ENCODE assay signal across 8 cellular contexts in the genomic region with DNA sequence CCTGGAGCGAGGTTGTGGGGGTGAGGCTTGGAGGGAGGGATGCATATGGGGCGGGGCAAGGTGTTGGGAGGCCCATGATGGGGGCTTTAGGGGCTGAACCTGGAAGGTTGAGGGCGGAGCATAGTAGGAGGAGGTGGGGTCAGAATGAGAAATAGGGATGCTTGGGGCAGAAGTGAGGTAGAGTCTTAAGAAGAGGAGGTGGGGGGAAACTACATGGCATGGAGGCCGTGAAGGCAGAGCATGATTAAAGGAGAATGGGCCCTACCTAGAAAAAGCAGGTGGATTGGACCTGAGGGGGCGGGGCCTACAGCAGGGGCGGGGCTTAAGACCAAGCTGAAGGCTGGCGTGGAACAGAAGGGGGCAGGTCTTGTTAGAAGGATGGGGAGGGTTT. TPM values are rescaled to one million over a fixed set of nuclear protein-coding genes. Genes with fewer than 3 reads are reported as not detected.
DNase-seq lines count a peak whose midpoint lies in the region; ATAC-seq and TF ChIP-seq lines count a peak whose summit lies in the region.

No MANE protein-coding gene starts in this region.

- peak overlapping the region; percentile 85 to 100 (median 97) for H3K4me3 Mint-ChIP-seq in CD8-positive, alpha-beta memory T cell
- peak overlapping the region; percentile 79 for H3K4me3 Mint-ChIP-seq in neural crest cell

- H3K9me3 ChIP-seq in CD8-positive, alpha-beta memory T cell (ENCODE audit: low read length) = no peaks in the 10 kb centered on the region

- CTCF ChIA-PET in CD8-positive, alpha-beta memory T cell (lab: Charles Lee) = no interaction called here

- TF ChIP-seq CTCF in coronary artery (IDR thresholded peaks at IDR 0.05) (no peak), neural crest cell (conservative IDR thresholded peaks at IDR 0.05) (no peak)

- H3K36me3 Mint-ChIP-seq in CD8-positive, alpha-beta memory T cell = peaks cover 5 to 57% (median 9%) of the 10 kb centered on the region in 3 donors
- peaks cover 3% of the 10 kb centered on the region for H3K36me3 Mint-ChIP-seq in neural crest cell (ENCODE audit: low read depth)

- peaks cover 30% of the 10 kb centered on the region for H3K36me3 ChIP-seq in CD8-positive, alpha-beta memory T cell (ENCODE audit: insufficient read depth, low read length)

- peak overlapping the region; percentile 51 for H3K27ac ChIP-seq in CD8-positive, alpha-beta memory T cell (ENCODE audit: low read depth, low read length)
- peak overlapping the region; percentile 100 for H3K27ac ChIP-seq in coronary artery

- H3K4me3 ChIP-seq in CD8-positive, alpha-beta memory T cell (ENCODE audit: low read length) = peak overlapping the region; percentile 34
- peak overlapping the region; percentile 99 for H3K4me3 ChIP-seq in coronary artery

- no peaks in the 10 kb centered on the region for H3K27me3 ChIP-seq in CD8-positive, alpha-beta memory T cell (ENCODE audit: insufficient read depth, low read length, poor library complexity, severe bottlenecking)

- H3K4me1 Mint-ChIP-seq in CD8-positive, alpha-beta memory T cell = peaks cover 12 to 31% (median 23%) of the 10 kb centered on the region in 3 donors
- peaks cover 5% of the 10 kb centered on the region for H3K4me1 Mint-ChIP-seq in neural crest cell

- H3K27me3 Mint-ChIP-seq in CD8-positive, alpha-beta memory T cell = peaks cover 0 to 3% of the 10 kb centered on the region in 2 donors
- H3K27me3 Mint-ChIP-seq in neural crest cell (ENCODE audit: low read depth) = no peaks in the 10 kb centered on the region

- DNase-seq in CD8-positive, alpha-beta memory T cell = peak; percentile 48 to 76 (median 51)
- DNase-seq in T-helper 22 cell (ENCODE audit: low read depth) (peak; percentile 36), coronary artery (ENCODE audit: low spot score) (no peak), neural crest cell (ENCODE audit: low read depth, low spot score) (no peak), hippocampal formation (lab: John Stamatoyannopoulos, UW) (no peak)

- H3K4me1 ChIP-seq in CD8-positive, alpha-beta memory T cell (ENCODE audit: insufficient read depth, low read length) = peaks cover 13% of the 10 kb centered on the region

- H3K9me3 Mint-ChIP-seq in CD8-positive, alpha-beta memory T cell = no peaks in the 10 kb centered on the region
- H3K9me3 Mint-ChIP-seq in neural crest cell = no peaks in the 10 kb centered on the region

- peak overlapping the region; percentile 31 to 100 (median 91) for H3K27ac Mint-ChIP-seq in CD8-positive, alpha-beta memory T cell
- H3K27ac Mint-ChIP-seq in neural crest cell (ENCODE audit: unreplicated experiment) = no peak overlapping the region

- POLR2A ChIA-PET in CD8-positive, alpha-beta memory T cell (lab: Charles Lee) = no interaction called here

- ATAC-seq in HG03280 (IDR thresholded peaks at IDR 0.05; ENCODE audit: unreplicated experiment) (peak; percentile 22), HG03457 (IDR thresholded peaks at IDR 0.05; ENCODE audit: unreplicated experiment) (no peak), HG02884 (IDR thresholded peaks at IDR 0.05; ENCODE audit: unreplicated experiment) (no peak)

RNA-seq across cellular contexts. Expression of gene NR1H2, which starts 0.8 kb away (rescaled TPM):
- total RNA-seq in CD8-positive, alpha-beta memory T cell = 10 to 100 TPM; 79.7 to 82.3 TPM
- polyA plus RNA-seq in CD8-positive, alpha-beta memory T cell = 95.5 TPM
- total RNA-seq in neural crest cell = 21.8 and 22.8 TPM in 2 replicates

RNA-seq across cellular contexts. Expression of gene POLD1, which starts 7.1 kb away (rescaled TPM):
- total RNA-seq in CD8-positive, alpha-beta memory T cell = 100 to 1,000 TPM; 154 to 160 TPM
- 29.4 TPM for polyA plus RNA-seq in CD8-positive, alpha-beta memory T cell
- 151 and 160 TPM in 2 replicates for total RNA-seq in neural crest cell

RNA-seq across cellular contexts. Expression of gene NAPSA, which starts 11.6 kb away (rescaled TPM):
- total RNA-seq in CD8-positive, alpha-beta memory T cell = 10 to 100 TPM; 19.7 to 22.5 TPM
- polyA plus RNA-seq in CD8-positive, alpha-beta memory T cell = 1.6 TPM
- 0.96 and 1.0 TPM in 2 replicates for total RNA-seq in neural crest cell

RNA-seq across cellular contexts. Expression of gene SPIB, which starts 41.7 kb away (rescaled TPM):
- 1 to 10 TPM in 1 of 2 experiments, under 1 TPM in 1; 1.00 to 2.2 TPM for total RNA-seq in CD8-positive, alpha-beta memory T cell
- polyA plus RNA-seq in CD8-positive, alpha-beta memory T cell = 0.52 TPM
- not detected in 2 replicates for total RNA-seq in neural crest cell

RNA-seq across cellular contexts. Expression of gene KCNC3, which starts 47.9 kb away (rescaled TPM):
- under 1 TPM; 0.68 to 0.73 TPM for total RNA-seq in CD8-positive, alpha-beta memory T cell
- polyA plus RNA-seq in CD8-positive, alpha-beta memory T cell = not detected
- total RNA-seq in neural crest cell = 4.0 and 4.2 TPM in 2 replicates

Comparison
In these comparisons a context has a peak if more than half of its experiments do, and no peak if none do; other contexts are left out.
1. DNase-seq: peak in CD8-positive, alpha-beta memory T cell (5 of 5) and T-helper 22 cell (single experiment); none in coronary artery (single experiment), neural crest cell (single experiment) and hippocampal formation (0 of 2).
2. RNA of gene NAPSA, which starts 11.6 kb away (total RNA-seq): 19.7 to 22.5 TPM in CD8-positive, alpha-beta memory T cell; 0.96 to 1.0 TPM in neural crest cell; every median in the first group is over 10 times any median in the second.